Comparison of ENCODE assay signal across 24 cellular contexts in the genomic region with DNA sequence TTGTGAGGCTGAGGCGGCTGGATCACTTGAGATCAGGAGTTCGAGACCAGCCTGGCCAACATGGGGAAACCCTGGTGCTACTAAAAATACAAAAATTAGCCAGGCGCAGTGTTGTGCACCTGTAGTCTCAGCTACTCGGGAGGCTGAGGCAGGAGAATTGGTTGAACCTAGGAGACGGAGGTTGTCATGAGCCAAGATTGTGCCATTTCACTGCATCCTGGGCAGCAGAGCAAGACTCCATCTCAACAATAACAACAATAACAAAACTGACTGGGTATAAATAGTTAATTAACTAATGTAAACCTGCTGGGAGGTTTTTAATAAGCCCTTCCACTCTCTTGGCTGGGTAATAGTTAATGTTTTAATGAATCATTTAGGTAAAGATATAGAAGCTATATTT. TPM values are rescaled to one million over a fixed set of nuclear protein-coding genes. Genes with fewer than 3 reads are reported as not detected.
"Had no signal": no experiment of that assay in that cellular context is flagged by ENCODE, and none has a peak within 500 bp of the region (broad histone marks: within the 10 kb centered on the region; RNA-seq: fewer than 3 reads in every experiment).

No MANE protein-coding gene starts in this region.

- DNase-seq: activated CD4-positive, alpha-beta memory T cell treated with anti-CD3 and anti-CD28 coated beads, Interleukin-2, amount 10 ng/mL, durations not matched to agents 7 days and 5 days; activated CD4-positive, alpha-beta T cell treated with anti-CD3 and anti-CD28 coated beads, Interleukin-2, amount 10 ng/mL, durations not matched to agents 7 days and 5 days; activated CD4-positive, CD25-positive, alpha-beta regulatory T cell; activated naive CD4-positive, alpha-beta T cell treated with anti-CD3 and anti-CD28 coated beads, Interleukin-2, amount 50 U/mL, for 16 hours; activated naive CD8-positive, alpha-beta T cell treated with anti-CD3 and anti-CD28 coated beads, Interleukin-2, amount 10 ng/mL, durations not matched to agents 7 days and 5 days; activated T-cell treated with anti-CD3 and anti-CD28 coated beads for 4 hours; activated T-cell treated with anti-CD3 and anti-CD28 coated beads, Interleukin-2, amount 50 U/mL, for 48 hours; adrenal gland; anterior cingulate cortex; caudate nucleus; NCI-H1105 treated with DMSO at 0.1 percent for 48 hours; NCI-H1436 treated with DMSO at 0.1 percent for 48 hours; NCI-H187; NCI-H2081; NCI-H446; NCI-H524; PC-3; SHP77 treated with DMSO at 0.1 percent for 48 hours; T-helper 17 cell; T-helper 9 cell had no signal

- H3K9me3 ChIP-seq: adrenal gland had no signal

- H3K4me3 Mint-ChIP-seq: activated CD4-positive, alpha-beta memory T cell treated with anti-CD3 and anti-CD28 coated beads, Interleukin-2, amount 10 ng/mL, durations not matched to agents 7 days and 5 days; activated CD4-positive, alpha-beta T cell treated with anti-CD3 and anti-CD28 coated beads, Interleukin-2, amount 10 ng/mL, durations not matched to agents 7 days and 5 days; activated naive CD8-positive, alpha-beta T cell treated with anti-CD3 and anti-CD28 coated beads, Interleukin-2, amount 10 ng/mL, durations not matched to agents 7 days and 5 days; activated T-helper 17 cell treated with anti-CD3 and anti-CD28 coated beads, Interleukin-2, amount 50 U/mL, for 72 hours; T-helper 17 cell had no signal

- H3K9me3 Mint-ChIP-seq: activated CD4-positive, alpha-beta memory T cell treated with anti-CD3 and anti-CD28 coated beads, Interleukin-2, amount 10 ng/mL, durations not matched to agents 7 days and 5 days; activated CD4-positive, alpha-beta T cell treated with anti-CD3 and anti-CD28 coated beads, Interleukin-2, amount 10 ng/mL, durations not matched to agents 7 days and 5 days; activated naive CD8-positive, alpha-beta T cell treated with anti-CD3 and anti-CD28 coated beads, Interleukin-2, amount 10 ng/mL, durations not matched to agents 7 days and 5 days; activated T-helper 17 cell treated with anti-CD3 and anti-CD28 coated beads, Interleukin-2, amount 50 U/mL, for 72 hours had no signal

- H3K27ac Mint-ChIP-seq: activated CD4-positive, alpha-beta memory T cell treated with anti-CD3 and anti-CD28 coated beads, Interleukin-2, amount 10 ng/mL, durations not matched to agents 7 days and 5 days; activated CD4-positive, alpha-beta T cell treated with anti-CD3 and anti-CD28 coated beads, Interleukin-2, amount 10 ng/mL, durations not matched to agents 7 days and 5 days; activated naive CD8-positive, alpha-beta T cell treated with anti-CD3 and anti-CD28 coated beads, Interleukin-2, amount 10 ng/mL, durations not matched to agents 7 days and 5 days; activated T-helper 17 cell treated with anti-CD3 and anti-CD28 coated beads, Interleukin-2, amount 50 U/mL, for 72 hours; T-helper 17 cell had no signal

- H3K4me1 Mint-ChIP-seq: activated CD4-positive, alpha-beta memory T cell treated with anti-CD3 and anti-CD28 coated beads, Interleukin-2, amount 10 ng/mL, durations not matched to agents 7 days and 5 days; activated CD4-positive, alpha-beta T cell treated with anti-CD3 and anti-CD28 coated beads, Interleukin-2, amount 10 ng/mL, durations not matched to agents 7 days and 5 days; activated T-helper 17 cell treated with anti-CD3 and anti-CD28 coated beads, Interleukin-2, amount 50 U/mL, for 72 hours had no signal

- H3K36me3 Mint-ChIP-seq: activated naive CD8-positive, alpha-beta T cell treated with anti-CD3 and anti-CD28 coated beads, Interleukin-2, amount 10 ng/mL, durations not matched to agents 7 days and 5 days had no signal

- H3K4me1 ChIP-seq: adrenal gland had no signal

- H3K36me3 ChIP-seq: adrenal gland had no signal

- H3K27ac ChIP-seq: adrenal gland had no signal

- H3K4me3 ChIP-seq: adrenal gland had no signal

- H3K27me3 ChIP-seq: adrenal gland had no signal

- ATAC-seq: activated T-helper 17 cell treated with anti-CD3 and anti-CD28 coated beads, Interleukin-2, amount 50 U/mL, for 72 hours; PC-3; T-helper 17 cell had no signal

RNA-seq across cellular contexts. Expression of gene SULT6B1, which starts 7.8 kb away (rescaled TPM):
- total RNA-seq: activated CD4-positive, alpha-beta memory T cell treated with anti-CD3 and anti-CD28 coated beads, Interleukin-2, amount 10 ng/mL, durations not matched to agents 7 days and 5 days; activated CD4-positive, alpha-beta T cell treated with anti-CD3 and anti-CD28 coated beads, Interleukin-2, amount 10 ng/mL, durations not matched to agents 7 days and 5 days; activated CD8-positive, alpha-beta memory T cell treated with anti-CD3 and anti-CD28 coated beads for 36 hours; activated naive CD8-positive, alpha-beta T cell treated with anti-CD3 and anti-CD28 coated beads, Interleukin-2, amount 10 ng/mL, durations not matched to agents 7 days and 5 days; activated T-helper 17 cell treated with anti-CD3 and anti-CD28 coated beads, Interleukin-2, amount 50 U/mL, for 72 hours; adrenal gland; cerebellum; PC-3; SK-MEL-5; T-helper 17 cell had no signal
- polyA plus RNA-seq: adrenal gland had no signal
